1 cellular context compared by ENCODE assay signal in genomic region chr16:10386517-10387377, GRCh38.
TF ChIP-seq lines count a peak whose summit lies in the region.

No MANE protein-coding gene starts in this region.

TF ChIP-seq in HepG2, 621 proteins besides CTCF, POLR2A, EP300 and RAD21 (continued from another document):
- no peak for TF ChIP-seq BCLAF1 (IDR thresholded peaks at IDR 0.05)
- TF ChIP-seq ATRX (CRISPR knock-in tag; IDR thresholded peaks at IDR 0.05; ENCODE audit: borderline replicate concordance): no peak
- 0 out of 2 replicates have a peak, but pooled peaks have one; percentile 87 for TF ChIP-seq FOXO4 (CRISPR knock-in tag; conservative IDR thresholded peaks at IDR 0.05)
- 0 out of 2 replicates have a peak, but pooled peaks have one; percentile 8 for TF ChIP-seq ZNF850 (CRISPR knock-in tag; conservative IDR thresholded peaks at IDR 0.05)
- peak; percentile 37; the same call in 1 of the 2 replicates for TF ChIP-seq USF2 (IDR thresholded peaks at IDR 0.05; ENCODE audit: low read depth, low read length)
- peak; percentile 63; the same call in 1 of the 2 replicates for TF ChIP-seq USF2 (CRISPR knock-in tag; IDR thresholded peaks at IDR 0.05; ENCODE audit: borderline replicate concordance)
- TF ChIP-seq PCBP2 (optimal IDR thresholded peaks at IDR 0.05; ENCODE audit: low read depth, low read length, poor library complexity, severe bottlenecking): no peak
